9 cellular contexts compared by ENCODE assay signal in the genomic region with DNA sequence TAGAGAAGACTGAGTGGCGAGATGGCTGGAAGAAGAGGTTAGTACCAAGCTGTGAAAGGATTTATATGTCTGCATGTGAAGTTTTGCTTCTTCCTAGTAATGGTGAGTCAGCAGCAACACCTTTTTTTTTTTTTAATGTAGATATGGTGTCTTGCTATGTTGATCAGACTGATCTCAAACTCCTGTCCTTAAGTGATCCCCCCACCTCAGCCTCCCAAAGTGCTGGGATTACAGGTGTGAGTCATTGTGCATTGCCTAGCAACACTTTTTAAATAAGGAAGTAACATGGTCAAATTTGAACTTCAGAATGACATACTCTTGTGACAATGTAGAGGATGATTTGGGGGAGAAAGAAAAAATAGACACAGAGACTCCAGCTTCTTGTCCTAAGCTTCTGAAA. TPM values are rescaled to one million over a fixed set of nuclear protein-coding genes. Genes with fewer than 3 reads are reported as not detected.
DNase-seq lines count a peak whose midpoint lies in the region; ATAC-seq, FAIRE-seq and TF ChIP-seq lines count a peak whose summit lies in the region.
"Had no signal": no experiment of that assay in that cellular context is flagged by ENCODE, and none has a peak within 500 bp of the region (broad histone marks: within the 10 kb centered on the region; RNA-seq: fewer than 3 reads in every experiment).

No MANE protein-coding gene starts in this region.

- no peaks in the 10 kb centered on the region for H4K20me1 ChIP-seq in K562 (replicated peaks; ENCODE audit: control insufficient read depth, insufficient read depth, low read length)

- in situ Hi-C loops in K562 (cut with MboI) = no loop called here

- no peak overlapping the region for H2BK5ac ChIP-seq in mesenchymal stem cell (ENCODE audit: low read depth, low read length, poor library complexity, severe bottlenecking)

- TF ChIP-seq POLR2A in K562 (conservative IDR thresholded peaks at IDR 0.05) (no peak), testis (IDR thresholded peaks at IDR 0.05) (no peak)

- H3K9ac ChIP-seq in K562 (ENCODE audit: insufficient read depth in 1 of 2, low read depth in 2 of 2, low read length in 2 of 2) (no peak overlapping the region), mesenchymal stem cell (ENCODE audit: low read length) (peak overlapping the region; percentile 68)

- H3K79me1 ChIP-seq in mesenchymal stem cell (replicated peaks; ENCODE audit: low read length, poor library complexity, severe bottlenecking) = no peaks in the 10 kb centered on the region

- no peaks in the 10 kb centered on the region for H3K9me3 Mint-ChIP-seq in CD8-positive, alpha-beta memory T cell

- H3K4ac ChIP-seq in mesenchymal stem cell (ENCODE audit: low read depth in 1 of 2, low read length in 2 of 2) = no peak overlapping the region

- H3K27me3 ChIP-seq in K562 (ENCODE audit: control insufficient read depth in 2 of 2, insufficient read depth in 2 of 2, low read length in 2 of 2) (no peaks in the 10 kb centered on the region), mesenchymal stem cell (ENCODE audit: control insufficient read depth in 1 of 2, insufficient read depth in 1 of 2, low read length in 2 of 2) (no peaks in the 10 kb centered on the region), testis (no peaks in the 10 kb centered on the region)
- H3K27me3 ChIP-seq in CD8-positive, alpha-beta memory T cell (ENCODE audit: insufficient read depth, low read length, poor library complexity, severe bottlenecking) = no peaks in the 10 kb centered on the region

- POLR2A ChIA-PET in K562 (lab: Yijun Ruan, JAX) = interaction anchor here (0.5 kb wide), 1 partner anchor 980 kb away, joined by 3 read pairs; no protein-coding TSS in a partner anchor
- POLR2A ChIA-PET in CD8-positive, alpha-beta memory T cell (lab: Charles Lee) = no interaction called here

- H3K36me3 ChIP-seq in K562 (ENCODE audit: control insufficient read depth, insufficient read depth, low read length) = no peaks in the 10 kb centered on the region
- H3K36me3 ChIP-seq in mesenchymal stem cell (ENCODE audit: control insufficient read depth in 1 of 2, insufficient read depth in 2 of 2, low read depth in 1 of 2, low read length in 2 of 2) = no peaks in the 10 kb centered on the region
- no peaks in the 10 kb centered on the region for H3K36me3 ChIP-seq in CD8-positive, alpha-beta memory T cell (ENCODE audit: insufficient read depth, low read length)
- H3K36me3 ChIP-seq in testis (ENCODE audit: low read depth, missing control alignments) = no peaks in the 10 kb centered on the region

- intact Hi-C loops in K562 (cut with micrococcal nuclease) (no loop called here), testis (cut with DNase I; ENCODE audit: low total_unique reads) (no loop called here)

- TF ChIP-seq CTCF in K562 (IDR thresholded peaks at IDR 0.05 in 2 of 3, conservative IDR thresholded peaks at IDR 0.05 in 1 of 3; ENCODE audit: insufficient read depth in 2 of 3, low read depth in 1 of 3, low read length in 3 of 3) (no peak), testis (IDR thresholded peaks at IDR 0.05) (no peak)

- H3K9me3 ChIP-seq in K562 (replicated peaks; ENCODE audit: control insufficient read depth, insufficient read depth, low read depth, low read length) = peaks cover 2% of the 10 kb centered on the region; the same call in 1 of the 2 replicates
- H3K9me3 ChIP-seq in mesenchymal stem cell (ENCODE audit: control insufficient read depth, low read length) = no peaks in the 10 kb centered on the region
- H3K9me3 ChIP-seq in CD8-positive, alpha-beta memory T cell (ENCODE audit: low read length) = no peaks in the 10 kb centered on the region
- no peaks in the 10 kb centered on the region for H3K9me3 ChIP-seq in testis

- no peak overlapping the region for H3K14ac ChIP-seq in mesenchymal stem cell (ENCODE audit: low read length in 2 of 2)

- H2AFZ ChIP-seq in K562 (ENCODE audit: low read depth, low read length) (peak overlapping the region; percentile 68; the same call in 1 of the 2 replicates), mesenchymal stem cell (ENCODE audit: low read depth, low read length) (no peak overlapping the region)

- H3K36me3 Mint-ChIP-seq in CD8-positive, alpha-beta memory T cell = no peaks in the 10 kb centered on the region

- no peak overlapping the region for H3K27ac Mint-ChIP-seq in CD8-positive, alpha-beta memory T cell

- H3K79me2 ChIP-seq in K562 (ENCODE audit: control insufficient read depth, insufficient read depth, low read length) = no peaks in the 10 kb centered on the region

- ATAC-seq in K562 = peak; percentile 50; the same call in 2 of the 3 replicates

- peaks cover 8 to 42% of the 10 kb centered on the region in 2 donors for H3K27me3 Mint-ChIP-seq in CD8-positive, alpha-beta memory T cell

- no peak for FAIRE-seq in K562 (lab: Jason Lieb, UNC)

- H2AK5ac ChIP-seq in mesenchymal stem cell (ENCODE audit: low read length, severe bottlenecking) = no peak overlapping the region

- WGBS in K562 (ENCODE audit: insufficient coverage, low coverage, missing lambda C conversion rate) = 22% methylated on average over 1 of the region's 1 CpG
- 87% methylated on average over 1 of the region's 1 CpG for WGBS in mesenchymal stem cell
- WGBS in testis, 2 donors = 79 to 90% methylated on average over 1 of the region's 1 CpG

- no peak overlapping the region for H2BK15ac ChIP-seq in mesenchymal stem cell (ENCODE audit: low read depth, poor library complexity, severe bottlenecking)

- no peak overlapping the region for H2BK12ac ChIP-seq in mesenchymal stem cell (ENCODE audit: low read length in 2 of 2)

- no TSS peak for BruUV-seq in K562 (replicated peaks; lab: Mats Ljungman, UMichigan)

- H3K23ac ChIP-seq in mesenchymal stem cell (ENCODE audit: low read length in 2 of 2) = no peak overlapping the region

- H3K4me3 ChIP-seq in K562 (no peak overlapping the region), mesenchymal stem cell (ENCODE audit: insufficient read depth in 1 of 2, low read depth in 1 of 2, low read length in 2 of 2) (no peak overlapping the region), testis (no peak overlapping the region)
- no peak overlapping the region for H3K4me3 ChIP-seq in CD8-positive, alpha-beta memory T cell (ENCODE audit: low read length)

- no peaks in the 10 kb centered on the region for H3K4me1 Mint-ChIP-seq in CD8-positive, alpha-beta memory T cell

- no peak overlapping the region for H2BK120ac ChIP-seq in mesenchymal stem cell (ENCODE audit: low read depth, low read length)

- no peak overlapping the region for H3K18ac ChIP-seq in mesenchymal stem cell (ENCODE audit: low read depth in 1 of 2, low read length in 2 of 2)

- H3K4me3 Mint-ChIP-seq in CD8-positive, alpha-beta memory T cell = no peak overlapping the region

- no peak; the same call in 1 of the 2 replicates for TF ChIP-seq EP300 in K562 (IDR thresholded peaks at IDR 0.05; ENCODE audit: low read length)

- TF ChIP-seq RAD21 in K562 (CRISPR knock-in tag; conservative IDR thresholded peaks at IDR 0.05 in 1 of 2, IDR thresholded peaks at IDR 0.05 in 1 of 2) = no peak

- H3K9me1 ChIP-seq in K562 (ENCODE audit: control insufficient read depth, insufficient read depth, low read length) = no peaks in the 10 kb centered on the region

- no peak overlapping the region for H4K91ac ChIP-seq in mesenchymal stem cell (ENCODE audit: low read length)

- peaks cover 0 to 9% of the 10 kb centered on the region in 2 experiments; a peak in 2 of 5 replicates for H3K4me1 ChIP-seq in K562 (replicated peaks in 1 of 2; ENCODE audit: control insufficient read depth in 2 of 2, insufficient read depth in 2 of 2, low read length in 2 of 2)
- no peaks in the 10 kb centered on the region for H3K4me1 ChIP-seq in mesenchymal stem cell (ENCODE audit: control insufficient read depth, insufficient read depth, low read depth, low read length)
- no peaks in the 10 kb centered on the region for H3K4me1 ChIP-seq in CD8-positive, alpha-beta memory T cell (ENCODE audit: insufficient read depth, low read length)
- H3K4me1 ChIP-seq in testis = no peaks in the 10 kb centered on the region

- H3K27ac ChIP-seq in K562 (ENCODE audit: extremely low read depth, low read depth, low read length) = peak overlapping the region; percentile 35; the same call in 1 of the 3 replicates
- no peak overlapping the region for H3K27ac ChIP-seq in mesenchymal stem cell (ENCODE audit: low read length, poor library complexity, severe bottlenecking)
- H3K27ac ChIP-seq in CD8-positive, alpha-beta memory T cell (ENCODE audit: low read depth, low read length) = no peak overlapping the region
- no peak overlapping the region for H3K27ac ChIP-seq in testis

- DNase-seq in EH (ENCODE audit: low read depth) (peak; percentile 59), M059J (ENCODE audit: low read depth) (peak; percentile 97), K562 (ENCODE audit: extremely low read depth in 1 of 4, low spot score in 3 of 4) (peak in 1 of 4 experiments; percentile 33), mesenchymal stem cell (peak; percentile 85), superior temporal gyrus (ENCODE audit: extremely low spot score) (no peak), testis (no peak)
- DNase-seq in CD8-positive, alpha-beta memory T cell = no peak
- DNase-seq: activated CD4-positive, alpha-beta T cell treated with anti-CD3 and anti-CD28 coated beads, Interleukin-2, amount 50 U/mL, for 48 hours; SHP77 treated with DMSO at 0.1 percent for 48 hours had no signal

- CTCF ChIA-PET in K562 (lab: Yijun Ruan, JAX; ENCODE audit: low intra/inter-chr PET ratio) = no interaction called here
- CTCF ChIA-PET in CD8-positive, alpha-beta memory T cell (lab: Charles Lee) = interaction anchor here (1.6 kb wide), 1 partner anchor 17 kb away, joined by 5 read pairs; no protein-coding TSS in a partner anchor

- H4K8ac ChIP-seq in mesenchymal stem cell (ENCODE audit: low read length) = no peak overlapping the region

- H3K4me2 ChIP-seq in K562 (ENCODE audit: insufficient read depth, low read length) = no peak overlapping the region; the same call in 1 of the 2 replicates
- no peak overlapping the region for H3K4me2 ChIP-seq in mesenchymal stem cell (ENCODE audit: low read length, poor library complexity, severe bottlenecking)

RNA-seq across cellular contexts. Expression of gene CSTPP1, which starts 6.5 kb away (rescaled TPM):
- total RNA-seq in M059J (2014; rRNA removed; shearing (Covaris generic)) = 46.6 and 62.4 TPM in 2 replicates
- 37.5 and 39.3 TPM in 2 replicates for total RNA-seq in K562 (2011; cell fraction: chromatin; rRNA removed; ENCODE audit: low replicate concordance)
- total RNA-seq in K562 (2011; cell fraction: nucleolus; rRNA removed) = 20.5 and 22.9 TPM in 2 replicates
- 30.4 and 49.0 TPM in 2 replicates for total RNA-seq in K562 (2011; cell fraction: nucleoplasm; rRNA removed)
- total RNA-seq in K562 (2014; rRNA removed) (9.4 and 11.9 TPM in 2 replicates), K562 (2014; rRNA removed; fragmentation: Illumina TruSeq; extraction: Trizol) (7.7 and 8.4 TPM in 2 replicates), K562 (2015; rRNA removed; fragmentation: Illumina TruSeq; extraction: Trizol) (9.0 and 10.9 TPM in 2 replicates), K562 (2021) (10.8 and 12.1 TPM in 2 replicates), testis (10 to 100 TPM; 39.0 to 44.9 TPM)
- polyA plus RNA-seq in K562 (2011; rRNA removed) (8.6 and 12.5 TPM in 2 replicates), K562 (2014; fragmentation: Illumina TruSeq; extraction: Trizol) (16.6 and 17.8 TPM in 2 replicates), K562 (2014; fragmentation: Nextera tagmentation; extraction: Ambion mirVana) (1 to 10 TPM; 6.5 to 7.6 TPM), K562 (2014; rRNA removed) (9.2 and 10.3 TPM in 2 replicates), testis (ENCODE audit: insufficient read depth, low read depth, low replicate concordance) (70.0 TPM)
- polyA plus RNA-seq in K562 (2011; cell fraction: cytosol; rRNA removed) = 14.4 and 14.6 TPM in 2 replicates
- 14.0 and 18.0 TPM in 2 replicates for polyA plus RNA-seq in K562 (2011; cell fraction: nucleus; rRNA removed)
- polyA plus RNA-seq in K562 (2012) = 16.2 and 20.3 TPM in 2 replicates
- 12.2 and 12.3 TPM in 2 replicates for polyA minus RNA-seq in K562 (2011; rRNA and poly(A)+ RNA removed)
- polyA minus RNA-seq in K562 (2011; cell fraction: cytosol; rRNA and poly(A)+ RNA removed) = 11.0 and 12.8 TPM in 2 replicates
- 10.1 and 14.7 TPM in 2 replicates for polyA minus RNA-seq in K562 (2011; cell fraction: nucleus; rRNA and poly(A)+ RNA removed)
- polyA plus RNA-seq in mesenchymal stem cell (2013, experiment 1 of 2) = 29.3 TPM
- 28.4 TPM for polyA plus RNA-seq in mesenchymal stem cell (2013, experiment 2 of 2)
- total RNA-seq in CD8-positive, alpha-beta memory T cell = 10 to 100 TPM; 16.9 to 18.4 TPM
- 19.7 TPM for polyA plus RNA-seq in CD8-positive, alpha-beta memory T cell

RNA-seq across cellular contexts. Expression of gene LRP4, which starts 11.7 kb away (rescaled TPM):
- total RNA-seq in M059J (2014; rRNA removed; shearing (Covaris generic)) = 0.98 and 1.1 TPM in 2 replicates
- total RNA-seq in K562 (2011; cell fraction: chromatin; rRNA removed; ENCODE audit: low replicate concordance) = 1.4 and 1.5 TPM in 2 replicates
- total RNA-seq in K562 (2011; cell fraction: nucleolus; rRNA removed) = 0.79 and 1.2 TPM in 2 replicates
- total RNA-seq in K562 (2011; cell fraction: nucleoplasm; rRNA removed) = 0.66 and 1.8 TPM in 2 replicates
- total RNA-seq in K562 (2014; rRNA removed) (0.09 and 0.16 TPM in 2 replicates), K562 (2014; rRNA removed; fragmentation: Illumina TruSeq; extraction: Trizol) (0.25 and 0.29 TPM in 2 replicates), K562 (2015; rRNA removed; fragmentation: Illumina TruSeq; extraction: Trizol) (0.07 TPM in 1 of 2 replicates, not detected in the other), K562 (2021) (0.35 and 0.60 TPM in 2 replicates), testis (1 to 10 TPM; 4.9 to 8.1 TPM)
- polyA plus RNA-seq in K562 (2011; rRNA removed) (0.30 and 0.54 TPM in 2 replicates), K562 (2014; fragmentation: Illumina TruSeq; extraction: Trizol) (0.30 and 0.32 TPM in 2 replicates), K562 (2014; fragmentation: Nextera tagmentation; extraction: Ambion mirVana) (under 1 TPM; 0.04 to 0.10 TPM), K562 (2014; rRNA removed) (0.04 and 0.19 TPM in 2 replicates), testis (ENCODE audit: insufficient read depth, low read depth, low replicate concordance) (7.8 TPM)
- polyA plus RNA-seq in K562 (2011; cell fraction: cytosol; rRNA removed) = 0.21 and 0.34 TPM in 2 replicates
- polyA plus RNA-seq in K562 (2011; cell fraction: nucleus; rRNA removed) = 0.87 and 1.3 TPM in 2 replicates
- 0.08 and 0.22 TPM in 2 replicates for polyA plus RNA-seq in K562 (2012)
- polyA minus RNA-seq in K562 (2011; rRNA and poly(A)+ RNA removed) = 0.46 and 0.72 TPM in 2 replicates
- polyA minus RNA-seq in K562 (2011; cell fraction: cytosol; rRNA and poly(A)+ RNA removed) = 1.0 and 1.7 TPM in 2 replicates
- 0.78 and 1.1 TPM in 2 replicates for polyA minus RNA-seq in K562 (2011; cell fraction: nucleus; rRNA and poly(A)+ RNA removed)
- 25.1 TPM for polyA plus RNA-seq in mesenchymal stem cell (2013, experiment 1 of 2)
- polyA plus RNA-seq in mesenchymal stem cell (2013, experiment 2 of 2) = 23.9 TPM
- total RNA-seq in CD8-positive, alpha-beta memory T cell = under 1 TPM; 0.27 to 0.35 TPM
- polyA plus RNA-seq in CD8-positive, alpha-beta memory T cell = not detected

Comparison
In these comparisons a context has a peak if more than half of its experiments do, and no peak if none do; other contexts are left out.
1. DNase-seq: peak in EH (single experiment), M059J (single experiment) and mesenchymal stem cell (single experiment); none in superior temporal gyrus (single experiment), CD8-positive, alpha-beta memory T cell (0 of 5) and testis (single experiment).